ENCODE assay signal across 8 cellular contexts in the genomic region with DNA sequence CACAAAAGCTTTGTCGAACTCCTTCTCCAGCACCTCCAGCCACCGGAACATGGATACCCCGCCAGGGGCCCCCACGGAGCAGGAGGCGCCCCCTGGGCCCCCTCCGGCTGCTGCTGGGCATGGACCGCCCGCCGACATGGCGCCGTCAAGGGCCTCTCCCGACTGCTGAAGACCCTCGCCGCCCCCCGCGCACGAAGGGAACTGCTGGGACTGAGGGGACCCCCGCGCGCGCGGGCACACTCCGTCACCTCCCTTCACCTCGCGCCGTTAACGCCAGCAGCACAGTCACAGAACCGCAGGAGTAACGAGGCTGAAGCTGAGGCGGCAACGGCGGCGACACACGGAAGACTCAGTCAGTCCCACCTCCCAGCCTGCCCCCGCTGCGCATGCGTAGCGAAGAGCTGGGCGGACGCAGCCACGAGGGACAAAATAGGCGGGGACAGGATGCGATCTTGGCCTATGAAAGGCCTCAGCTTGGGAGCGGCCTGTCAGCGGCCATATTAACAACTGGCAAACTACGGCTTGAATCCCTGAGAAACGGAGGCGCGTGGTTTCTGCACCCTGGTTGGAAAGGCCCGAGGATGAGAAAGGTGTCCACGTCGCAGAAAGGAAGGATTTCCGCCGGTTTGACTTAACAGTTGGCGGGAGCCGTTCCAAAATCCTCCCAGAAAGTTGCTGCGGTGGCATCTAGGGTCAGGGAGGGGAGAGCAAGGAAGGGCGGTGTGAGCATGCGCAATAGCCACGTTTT. TPM values are rescaled to one million over a fixed set of nuclear protein-coding genes. Genes with fewer than 3 reads are reported as not detected.
DNase-seq lines count a peak whose midpoint lies in the region; FAIRE-seq and TF ChIP-seq lines count a peak whose summit lies in the region.

A gene (minus strand): TSS at position 361 of the 748 bp plus-strand sequence. CDS start 223 bp downstream, at position 138.

- peaks cover 19% of the 10 kb centered on the region for H3K36me3 Mint-ChIP-seq in neural crest cell (ENCODE audit: low read depth)

- H2AFZ ChIP-seq in MM.1S (ENCODE audit: low read length): peak within 1 kb of the TSS; percentile 91

- DNase-seq in HAP-1 (ENCODE audit: low spot score in 2 of 2): peak; percentile 95 to 96
- DNase-seq in MM.1S: peak; percentile 98
- DNase-seq in SIG-M5 (lab: John Stamatoyannopoulos, UW): peak; percentile 71
- peak; percentile 93 for DNase-seq in activated gamma-delta T cell treated with Interleukin-2 at 50 U/mL for 16 hours
- peak; percentile 97 to 99 for DNase-seq in foreskin fibroblast
- peak; percentile 79 for DNase-seq in neural crest cell (ENCODE audit: low read depth, low spot score)

- no peaks in the 10 kb centered on the region for H4K20me1 ChIP-seq in MM.1S (ENCODE audit: insufficient read depth, low read length)

- peaks cover 4% of the 10 kb centered on the region; the same call in 1 of the 2 replicates for H3F3A ChIP-seq in MM.1S (ENCODE audit: insufficient read depth, low read length)

- H3K27me3 ChIP-seq in HAP-1 (ENCODE audit: low read depth) (no peaks in the 10 kb centered on the region), MM.1S (replicated peaks; ENCODE audit: insufficient read depth, low read length) (no peaks in the 10 kb centered on the region), stomach smooth muscle (ENCODE audit: control insufficient read depth in 1 of 2, insufficient read depth in 2 of 2, low read length in 2 of 2) (no peaks in the 10 kb centered on the region)

- TF ChIP-seq CTCF in MM.1S (IDR thresholded peaks at IDR 0.05; ENCODE audit: low read length): peak; percentile 22; the same call in 1 of the 2 replicates
- no peak for TF ChIP-seq CTCF in foreskin fibroblast (IDR thresholded peaks at IDR 0.05; ENCODE audit: low read depth, low read length)
- TF ChIP-seq CTCF in neural crest cell (conservative IDR thresholded peaks at IDR 0.05): peak; percentile 40

- H3K4me1 Mint-ChIP-seq in neural crest cell: peaks cover 38% of the 10 kb centered on the region

- peak within 1 kb of the TSS; percentile 95 for H3K4me3 Mint-ChIP-seq in neural crest cell

- no peaks in the 10 kb centered on the region for H3K9me3 ChIP-seq in HAP-1
- no peaks in the 10 kb centered on the region for H3K9me3 ChIP-seq in MM.1S (replicated peaks; ENCODE audit: insufficient read depth, low read length)
- no peaks in the 10 kb centered on the region for H3K9me3 ChIP-seq in stomach smooth muscle (ENCODE audit: control insufficient read depth in 2 of 2, low read length in 2 of 2)

- H3K4me1 ChIP-seq in HAP-1 (peaks cover 18% of the 10 kb centered on the region), MM.1S (ENCODE audit: low read length) (peaks cover 24% of the 10 kb centered on the region), stomach smooth muscle (ENCODE audit: control insufficient read depth, insufficient read depth, low read length) (no peaks in the 10 kb centered on the region)

- peak within 1 kb of the TSS; percentile 90 for H3K4me2 ChIP-seq in MM.1S (ENCODE audit: low read depth, low read length)

- H3K27me3 Mint-ChIP-seq in neural crest cell (ENCODE audit: low read depth): no peaks in the 10 kb centered on the region

- peak within 1 kb of the TSS; percentile 86 for H3K27ac ChIP-seq in MM.1S (ENCODE audit: low read length)
- peak within 1 kb of the TSS; percentile 82 for H3K27ac ChIP-seq in stomach smooth muscle (ENCODE audit: low read length)

- H3K9me3 Mint-ChIP-seq in neural crest cell: peaks cover 6% of the 10 kb centered on the region

- H3K4me3 ChIP-seq in HAP-1 (peak within 1 kb of the TSS; percentile 84), MM.1S (ENCODE audit: low read length) (peak within 1 kb of the TSS; percentile 96), foreskin fibroblast (ENCODE audit: low read depth in 1 of 2, low read length in 2 of 2) (peak within 1 kb of the TSS; percentile 96), stomach smooth muscle (ENCODE audit: low read length in 2 of 2) (peak within 1 kb of the TSS; percentile 92 to 93)

- peak within 1 kb of the TSS; percentile 90 for H3K9ac ChIP-seq in MM.1S (ENCODE audit: low read length)
- H3K9ac ChIP-seq in stomach smooth muscle (ENCODE audit: low read length in 2 of 2): peak within 1 kb of the TSS; percentile 72 to 93

- peaks cover 47% of the 10 kb centered on the region for H3K79me2 ChIP-seq in MM.1S (ENCODE audit: low read length)

- in situ Hi-C loops in HAP-1 (cut with MboI; ENCODE audit: low sequenced_read_pairs): no loop called here

- peak; percentile 85 for FAIRE-seq in G401.6 (lab: Jason Lieb, UNC)

- no peaks in the 10 kb centered on the region for H3K9me2 ChIP-seq in MM.1S (replicated peaks; ENCODE audit: insufficient read depth, low read length)

- peak within 1 kb of the TSS; percentile 99 for H3K27ac Mint-ChIP-seq in neural crest cell (ENCODE audit: unreplicated experiment)

- H3K36me3 ChIP-seq in HAP-1 (replicated peaks) (peaks cover 19% of the 10 kb centered on the region), MM.1S (replicated peaks; ENCODE audit: insufficient read depth, low read length) (no peaks in the 10 kb centered on the region), stomach smooth muscle (ENCODE audit: control insufficient read depth in 2 of 2, insufficient read depth in 2 of 2, low read length in 2 of 2) (no peaks in the 10 kb centered on the region)

RNA-seq across cellular contexts. Expression of the gene that starts here (rescaled TPM):
- total RNA-seq in neural crest cell: 30.7 and 31.5 TPM in 2 replicates

Comparison
In these comparisons a context has a peak if more than half of its experiments do, and no peak if none do; other contexts are left out.
1. Peak in every context shown above with its lines: DNase-seq, H3K4me3 ChIP-seq and H3K27ac ChIP-seq.